Comparison of ENCODE assay signal across 23 cellular contexts in the genomic region with DNA sequence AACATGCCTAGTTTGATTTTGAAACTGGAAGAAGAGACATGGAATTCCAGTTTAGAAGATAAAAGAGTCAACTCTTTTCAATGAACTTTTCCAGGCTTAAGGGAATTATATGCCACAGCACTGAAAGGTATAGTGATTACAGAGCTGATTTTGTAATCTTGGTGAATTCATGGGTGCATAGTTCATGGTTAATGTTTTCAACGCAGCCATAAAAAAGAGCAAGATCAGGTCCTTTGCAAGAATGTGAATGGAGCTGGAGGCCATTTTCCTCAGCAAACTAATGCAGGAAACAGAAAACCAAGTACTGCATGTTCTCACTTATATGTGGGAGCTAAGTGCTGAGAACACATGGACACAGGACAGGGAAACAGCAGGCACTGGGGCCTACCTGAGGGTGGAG.
"Had no signal": no experiment of that assay in that cellular context is flagged by ENCODE, and none has a peak within 500 bp of the region (broad histone marks: within the 10 kb centered on the region; RNA-seq: fewer than 3 reads in every experiment).

No MANE protein-coding gene starts in this region.

- H3K9me3 Mint-ChIP-seq: activated CD4-positive, alpha-beta memory T cell treated with anti-CD3 and anti-CD28 coated beads for 36 hours; activated T-cell treated with anti-CD3 and anti-CD28 coated beads, Interleukin-2, amount 50 U/mL, for 4 hours; memory B cell had no signal

- H3K27me3 Mint-ChIP-seq: activated CD4-positive, alpha-beta memory T cell treated with anti-CD3 and anti-CD28 coated beads for 36 hours; activated T-helper 17 cell treated with anti-CD3 and anti-CD28 coated beads, Interleukin-2, amount 50 U/mL, for 72 hours; memory B cell; natural killer cell treated with Interleukin-12 subunit alpha and Interleukin-12 subunit beta and Interleukin-15 and Interleukin-18, amount 100 ng/mL, for 72 hours; stimulated activated naive CD8-positive, alpha-beta T cell treated with anti-CD3 and anti-CD28 coated beads, Interleukin-15, Interleukin-2, amounts not matched to agents 100 ng/mL and 50 ng/mL, for 24 hours; type B pancreatic cell had no signal

- H3K27me3 ChIP-seq: breast epithelium, gastrocnemius medialis, neutrophil, right lobe of liver, uterus had no signal

- H3K36me3 ChIP-seq: breast epithelium, gastrocnemius medialis, neutrophil, right lobe of liver, thoracic aorta, uterus had no signal

- H3K36me3 Mint-ChIP-seq: activated CD4-positive, alpha-beta memory T cell treated with anti-CD3 and anti-CD28 coated beads for 36 hours; type B pancreatic cell had no signal

- H3K9me3 ChIP-seq: breast epithelium, gastrocnemius medialis, neutrophil, right lobe of liver, thoracic aorta, uterus had no signal

- ATAC-seq: activated naive CD4-positive, alpha-beta T cell treated with anti-CD3 and anti-CD28 coated beads, Interleukin-2, amount 50 U/mL, for 72 hours; activated T-cell treated with anti-CD3 and anti-CD28 coated beads, Interleukin-2, amount 50 U/mL, for 4 hours; activated T-helper 17 cell treated with anti-CD3 and anti-CD28 coated beads, Interleukin-2, amount 50 U/mL, for 72 hours; gastrocnemius medialis; natural killer cell treated with Interleukin-12 subunit alpha and Interleukin-12 subunit beta and Interleukin-15 and Interleukin-18, amount 100 ng/mL, for 72 hours; right lobe of liver had no signal

- DNase-seq: activated CD4-positive, alpha-beta memory T cell treated with anti-CD3 and anti-CD28 coated beads for 36 hours; activated CD4-positive, alpha-beta T cell treated with anti-CD3 and anti-CD28 coated beads for 4 hours; activated gamma-delta T cell treated with Interleukin-2 at 50 U/mL for 16 hours; activated T-cell treated with anti-CD3 and anti-CD28 coated beads, Interleukin-2, amount 50 U/mL, for 4 hours; central memory CD4-positive, alpha-beta T cell; gastrocnemius medialis; glutamatergic neuron; right lobe of liver; stimulated activated CD4-positive, alpha-beta T cell treated with anti-CD3 and anti-CD28 coated beads, Interleukin-12 subunit alpha, Interleukin-12 subunit beta, amount 100 ng/mL, for 4 hours; stimulated activated CD4-positive, alpha-beta T cell treated with anti-CD3 and anti-CD28 coated beads, Interleukin-4, amount 100 ng/mL, for 1 hour; T-helper 1 cell; uterus had no signal

- H3K27ac Mint-ChIP-seq: activated CD4-positive, alpha-beta memory T cell treated with anti-CD3 and anti-CD28 coated beads for 36 hours; activated naive CD4-positive, alpha-beta T cell treated with anti-CD3 and anti-CD28 coated beads, Interleukin-2, amount 50 U/mL, for 72 hours; memory B cell; stimulated activated naive CD8-positive, alpha-beta T cell treated with anti-CD3 and anti-CD28 coated beads, Interleukin-15, Interleukin-2, amounts not matched to agents 100 ng/mL and 50 ng/mL, for 24 hours had no signal

- H3K27ac ChIP-seq: breast epithelium, epithelial cell of prostate, gastrocnemius medialis, neutrophil, right lobe of liver, thoracic aorta, uterus, VCaP had no signal

- H3K4me3 Mint-ChIP-seq: activated CD4-positive, alpha-beta memory T cell treated with anti-CD3 and anti-CD28 coated beads for 36 hours; activated T-cell treated with anti-CD3 and anti-CD28 coated beads, Interleukin-2, amount 50 U/mL, for 4 hours; activated T-helper 17 cell treated with anti-CD3 and anti-CD28 coated beads, Interleukin-2, amount 50 U/mL, for 72 hours; memory B cell; natural killer cell treated with Interleukin-12 subunit alpha and Interleukin-12 subunit beta and Interleukin-15 and Interleukin-18, amount 100 ng/mL, for 72 hours; stimulated activated naive CD8-positive, alpha-beta T cell treated with anti-CD3 and anti-CD28 coated beads, Interleukin-15, Interleukin-2, amounts not matched to agents 100 ng/mL and 50 ng/mL, for 24 hours; type B pancreatic cell had no signal

- H3K4me3 ChIP-seq: breast epithelium, gastrocnemius medialis, right lobe of liver, thoracic aorta, uterus had no signal

- H3K4me1 ChIP-seq: breast epithelium, right lobe of liver, uterus had no signal
